26 cellular contexts compared by ENCODE assay signal in genomic region chr9:101536351-101536750, GRCh38. TPM values are rescaled to one million over a fixed set of nuclear protein-coding genes. Genes with fewer than 3 reads are reported as not detected.
DNase-seq lines count a peak whose midpoint lies in the region; ATAC-seq, FAIRE-seq and TF ChIP-seq lines count a peak whose summit lies in the region.
"Had no signal": no experiment of that assay in that cellular context is flagged by ENCODE, and none has a peak within 500 bp of the region (broad histone marks: within the 10 kb centered on the region; RNA-seq: fewer than 3 reads in every experiment).

No MANE protein-coding gene starts in this region.

- ATAC-seq in HG03097 (IDR thresholded peaks at IDR 0.05; ENCODE audit: low FRiP score, unreplicated experiment), result no peak
- ATAC-seq: left ventricle myocardium superior, right cardiac atrium had no signal

- no peak for FAIRE-seq in GM12891 (lab: Jason Lieb, UNC)
- FAIRE-seq: frontal cortex had no signal

- H3K36me3 ChIP-seq in hepatocyte (replicated peaks; ENCODE audit: insufficient read depth, low read depth), result no peaks in the 10 kb centered on the region

- no peak overlapping the region for H3K27ac ChIP-seq in hepatocyte
- H3K27ac ChIP-seq: HL-60, tibial nerve had no signal

- H3K79me2 ChIP-seq in hepatocyte, result peaks cover 44% of the 10 kb centered on the region

- no peaks in the 10 kb centered on the region for H3K9me3 ChIP-seq in hepatocyte (ENCODE audit: low read depth)
- H3K9me3 ChIP-seq: tibial nerve had no signal

- DNase-seq in AG08396 (ENCODE audit: low spot score) (peak; percentile 7), LHCN-M2 (ENCODE audit: low read depth) (peak; percentile 29), cardiac fibroblast (ENCODE audit: low read depth in 2 of 2) (peak; percentile 23 to 67), hepatocyte (ENCODE audit: low spot score) (no peak), GM12891 (ENCODE audit: insufficient read length, low spot score) (no peak), GOT3 (lab: John Stamatoyannopoulos, UW) (no peak), cardiac septum (ENCODE audit: low spot score) (no peak)
- DNase-seq: activated B cell treated with CpG ODN at 0.5 μM for 24 hours; CD8-positive, alpha-beta memory T cell; central memory CD4-positive, alpha-beta T cell; effector memory CD4-positive, alpha-beta T cell; left ventricle myocardium superior; NCI-H1092; NCI-H2107; NCI-H526 treated with DMSO at 0.1 percent for 48 hours; right cardiac atrium; stimulated activated naive CD4-positive, alpha-beta T cell treated with Interleukin-2 at 50 U/mL for 16 hours had no signal

- peak overlapping the region; percentile 18 for H3K4me2 ChIP-seq in hepatocyte

- peaks cover 4% of the 10 kb centered on the region for H3K4me1 ChIP-seq in hepatocyte (ENCODE audit: insufficient read depth)

- H4K20me1 ChIP-seq in hepatocyte (ENCODE audit: insufficient read depth, poor library complexity, severe bottlenecking), result no peaks in the 10 kb centered on the region

- TF ChIP-seq POLR2A in GM12891 (IDR thresholded peaks at IDR 0.05; ENCODE audit: low read depth, low read length), result no peak

- intact Hi-C loops in cardiac septum (cut with DNase I), result no loop called here

- H3K9me2 ChIP-seq in hepatocyte (replicated peaks; ENCODE audit: insufficient read depth), result no peaks in the 10 kb centered on the region

- TF ChIP-seq CTCF in cardiac fibroblast (IDR thresholded peaks at IDR 0.05; ENCODE audit: low read depth, low read length), result no peak
- TF ChIP-seq CTCF in hepatocyte (IDR thresholded peaks at IDR 0.05; ENCODE audit: poor library complexity), result no peak

- no peak overlapping the region for H3K4me3 ChIP-seq in cardiac fibroblast (replicated peaks in 1 of 2; ENCODE audit: low read depth in 2 of 2, low read length in 2 of 2)
- H3K4me3 ChIP-seq in hepatocyte, result no peak overlapping the region
- H3K4me3 ChIP-seq: tibial nerve had no signal

- no peak overlapping the region for H2AFZ ChIP-seq in hepatocyte

- no peaks in the 10 kb centered on the region for H3K27me3 ChIP-seq in hepatocyte
- H3K27me3 ChIP-seq: tibial nerve had no signal

TF ChIP-seq in GM12891, 5 proteins besides CTCF, POLR2A, EP300 and RAD21:
- no peak for TF ChIP-seq SPI1 (IDR thresholded peaks at IDR 0.05; ENCODE audit: low read depth, low read length)
- no peak for TF ChIP-seq PAX5 (IDR thresholded peaks at IDR 0.05; ENCODE audit: insufficient read depth, low read length, severe bottlenecking)
- TF ChIP-seq POLR2AphosphoS5 (IDR thresholded peaks at IDR 0.05; ENCODE audit: low read depth, low read length), result no peak
- no peak for TF ChIP-seq POU2F2 (IDR thresholded peaks at IDR 0.05; ENCODE audit: low read depth, low read length)
- TF ChIP-seq TAF1 (IDR thresholded peaks at IDR 0.05; ENCODE audit: low read depth, low read length), result no peak

RNA-seq across cellular contexts. Expression of gene RNF20, which starts 2.7 kb away (rescaled TPM):
- total RNA-seq in LHCN-M2 (2014; rRNA removed) (35.4 and 44.4 TPM in 2 replicates), hepatocyte (20.1 and 21.7 TPM in 2 replicates), cardiac septum (58.4 TPM)
- polyA plus RNA-seq in LHCN-M2 (2012), result 25.0 TPM
- 19.0 and 20.2 TPM in 2 replicates for polyA plus RNA-seq in hepatocyte
- polyA plus RNA-seq in GM12891 (2012; ENCODE audit: low read depth, missing spikeins), result 17.9 TPM

RNA-seq across cellular contexts. Expression of gene PPP3R2, which starts 58.4 kb away (rescaled TPM):
- total RNA-seq in LHCN-M2 (2014; rRNA removed), result not detected in 2 replicates
- polyA plus RNA-seq in LHCN-M2 (2012), result not detected
- total RNA-seq in hepatocyte, result not detected in 2 replicates
- polyA plus RNA-seq in hepatocyte, result not detected in 2 replicates
- polyA plus RNA-seq in GM12891 (2012; ENCODE audit: low read depth, missing spikeins), result not detected
- total RNA-seq in cardiac septum, result not detected
- total RNA-seq: activated B cell treated with CpG ODN at 0.5 μM for 24 hours; CD8-positive, alpha-beta memory T cell; Daoy; H4; left ventricle myocardium superior; osteoblast; right cardiac atrium; T-helper 2 cell treated with Interferon-gamma antibody and Interleukin-4, amounts not matched to agents 100 ng/mL and 5 ng/mL, for 36 hours; tibial nerve had no signal
- polyA plus RNA-seq: adipose tissue; CD8-positive, alpha-beta memory T cell; right cardiac atrium had no signal

Comparison
In these comparisons a context has a peak if more than half of its experiments do, and no peak if none do; other contexts are left out.
1. DNase-seq: peak in AG08396 (single experiment), LHCN-M2 (single experiment) and cardiac fibroblast (2 of 2); none in hepatocyte (single experiment), GM12891 (single experiment), GOT3 (single experiment) and cardiac septum (single experiment).